ENCODE assay signal across 11 cellular contexts in genomic region chr1:197692965-197693364, GRCh38.
DNase-seq lines count a peak whose midpoint lies in the region; ATAC-seq, FAIRE-seq and TF ChIP-seq lines count a peak whose summit lies in the region.
"Had no signal": no experiment of that assay in that cellular context is flagged by ENCODE, and none has a peak within 500 bp of the region (broad histone marks: within the 10 kb centered on the region; RNA-seq: fewer than 3 reads in every experiment).

No MANE protein-coding gene starts in this region.

- ATAC-seq in A549 = peak in 1 of 2 experiments; percentile 63; a peak in 3 of 6 replicates
- no peak for ATAC-seq in HG02981 (IDR thresholded peaks at IDR 0.05; ENCODE audit: unreplicated experiment)
- ATAC-seq: activated T-cell treated with anti-CD3 and anti-CD28 coated beads, Interleukin-2, amount 50 U/mL, for 72 hours had no signal

- intact Hi-C loops in adrenal gland (cut with DNase I) = no loop called here

- FAIRE-seq in A549 (lab: Jason Lieb, UNC) = no peak

- H3K4me3 ChIP-seq in A549 (no peak overlapping the region), OCI-LY1 (ENCODE audit: low read depth, low read length, poor library complexity, severe bottlenecking) (no peak overlapping the region), fibroblast of mammary gland (ENCODE audit: control insufficient read depth, low read depth, low read length) (no peak overlapping the region), adrenal gland (no peak overlapping the region)
- H3K4me3 ChIP-seq: skin epidermis had no signal

- no peak overlapping the region for H3K27ac ChIP-seq in A549
- H3K27ac ChIP-seq in OCI-LY1 (ENCODE audit: low read depth, low read length, poor library complexity, severe bottlenecking) = no peak overlapping the region
- no peak overlapping the region for H3K27ac ChIP-seq in adrenal gland
- H3K27ac ChIP-seq: skin epidermis had no signal

- TF ChIP-seq POLR2A in A549 (IDR thresholded peaks at IDR 0.05; ENCODE audit: low read length) = no peak
- TF ChIP-seq POLR2A in adrenal gland (IDR thresholded peaks at IDR 0.05) = no peak

- no peaks in the 10 kb centered on the region for H4K20me1 ChIP-seq in OCI-LY1 (ENCODE audit: insufficient read depth, low read length)

- H2AFZ ChIP-seq in OCI-LY1 (ENCODE audit: low read length) = no peak overlapping the region

- no peaks in the 10 kb centered on the region for H3K9me2 ChIP-seq in OCI-LY1 (ENCODE audit: low read depth, low read length)

- TF ChIP-seq RAD21 in A549 (conservative IDR thresholded peaks at IDR 0.05 in 1 of 2, IDR thresholded peaks at IDR 0.05 in 1 of 2) = peak; percentile 52 to 67

- H3F3A ChIP-seq in OCI-LY1 (ENCODE audit: insufficient read depth, low read length) = no peaks in the 10 kb centered on the region

- POLR2A ChIA-PET in A549 (lab: Yijun Ruan, JAX) = no interaction called here

- peaks cover 4% of the 10 kb centered on the region; the same call in 1 of the 2 replicates for H3K79me2 ChIP-seq in OCI-LY1 (ENCODE audit: insufficient read depth, low read length)

- in situ Hi-C loops in GM13977 (cut with MboI; ENCODE audit: low pct_unique_long_range_greater_than_20kb, low sequenced_read_pairs, unreplicated experiment) = no loop called here

- H3K4me1 ChIP-seq in A549 (peaks cover 18% of the 10 kb centered on the region; the same call in 2 of the 3 replicates), OCI-LY1 (ENCODE audit: insufficient read depth, low read length, severe bottlenecking) (peaks cover 8% of the 10 kb centered on the region), adrenal gland (replicated peaks in 1 of 2) (peaks cover 0 to 18% of the 10 kb centered on the region in 2 donors)

- H3K36me3 ChIP-seq in OCI-LY1 (ENCODE audit: insufficient read depth, low read length) = peaks cover 19% of the 10 kb centered on the region
- H3K36me3 ChIP-seq in adrenal gland (replicated peaks in 1 of 2) = no peaks in the 10 kb centered on the region

- no peak overlapping the region for H3K9ac ChIP-seq in OCI-LY1 (ENCODE audit: low read length)

- no peak for TF ChIP-seq EP300 in A549 (IDR thresholded peaks at IDR 0.05)

- CTCF ChIA-PET in A549 (lab: Yijun Ruan, JAX) = interaction anchor here (0.6 to 1.2 kb wide), 2 partner anchors 176 to 325 kb away, joined by 3 to 6 read pairs; no protein-coding TSS in a partner anchor

- peak; percentile 50 for TF ChIP-seq CTCF in A549 (IDR thresholded peaks at IDR 0.05)
- TF ChIP-seq CTCF in GM13977 (IDR thresholded peaks at IDR 0.05; ENCODE audit: extremely low read depth, insufficient read depth, missing control alignments) = peak; percentile 55
- TF ChIP-seq CTCF in OCI-LY1 (IDR thresholded peaks at IDR 0.05; ENCODE audit: low read length) = peak; percentile 52; the same call in 1 of the 2 replicates
- TF ChIP-seq CTCF in fibroblast of mammary gland (conservative IDR thresholded peaks at IDR 0.05; ENCODE audit: control insufficient read depth, insufficient read depth, low read depth, low read length) = peak; percentile 28
- no peak for TF ChIP-seq CTCF in adrenal gland (IDR thresholded peaks at IDR 0.05)

- DNase-seq in A549 (ENCODE audit: low read depth in 1 of 2, low spot score in 1 of 2) (peak in 1 of 2 experiments; percentile 13), GM13977 (ENCODE audit: low spot score) (no peak), fibroblast of mammary gland (ENCODE audit: low read depth) (peak; percentile 44), adrenal gland (no peak), NCI-H187 (lab: John Stamatoyannopoulos, UW) (no peak), NCI-H82 (lab: John Stamatoyannopoulos, UW) (no peak)
- DNase-seq: activated T-cell treated with anti-CD3 and anti-CD28 coated beads, Interleukin-2, amount 50 U/mL, for 72 hours; glutamatergic neuron had no signal

- H3K27me3 ChIP-seq in OCI-LY1 (ENCODE audit: insufficient read depth, low read length) (no peaks in the 10 kb centered on the region), adrenal gland (no peaks in the 10 kb centered on the region)

- H3K9me3 ChIP-seq in A549 (peaks cover 11% of the 10 kb centered on the region; the same call in 1 of the 3 replicates), OCI-LY1 (ENCODE audit: low read length) (peaks cover 8% of the 10 kb centered on the region), adrenal gland (replicated peaks in 1 of 3) (peaks cover 0 to 8% (median 0%) of the 10 kb centered on the region in 3 donors)

- no peak overlapping the region for H3K4me2 ChIP-seq in A549
- H3K4me2 ChIP-seq in OCI-LY1 (ENCODE audit: low read length) = no peak overlapping the region

TF ChIP-seq in A549, 52 proteins besides CTCF, POLR2A, EP300 and RAD21:
- peak; percentile 55; the same call in 2 of the 3 replicates for TF ChIP-seq SMC3 (IDR thresholded peaks at IDR 0.05)
- TF ChIP-seq CHD4 (IDR thresholded peaks at IDR 0.05; ENCODE audit: borderline replicate concordance) = no peak

Comparison
In these comparisons a context has a peak if more than half of its experiments do, and no peak if none do; other contexts are left out.
1. CTCF ChIP-seq: peak in A549 (single experiment), GM13977 (single experiment), OCI-LY1 (single experiment) and fibroblast of mammary gland (single experiment); none in adrenal gland (0 of 6).